In the genomic region with DNA sequence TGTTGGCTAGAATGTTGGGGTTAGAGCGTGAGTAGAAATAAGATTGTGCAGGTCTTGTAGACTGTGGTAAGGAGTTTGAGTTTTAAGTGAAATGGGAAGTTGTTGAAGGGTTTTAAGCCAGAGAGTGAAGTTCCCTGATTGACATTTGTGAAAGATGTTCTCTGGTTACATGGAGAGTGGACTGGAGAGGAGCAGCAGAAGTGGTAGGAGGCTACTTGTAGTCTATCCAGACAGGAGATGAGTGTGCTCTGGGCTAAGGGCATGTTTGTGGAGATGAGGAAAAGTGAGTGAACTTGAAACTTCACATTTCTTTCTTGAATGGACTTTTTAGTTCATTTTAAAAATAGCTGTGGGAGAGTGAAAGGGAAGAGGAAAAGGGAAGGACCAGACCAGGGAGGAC, we compare ENCODE assay signal across 14 cellular contexts.
"Had no signal": no experiment of that assay in that cellular context is flagged by ENCODE, and none has a peak within 500 bp of the region (broad histone marks: within the 10 kb centered on the region; RNA-seq: fewer than 3 reads in every experiment).

No MANE protein-coding gene starts in this region.

- ATAC-seq: body of pancreas, esophagus mucosa, lower lobe of right lung, natural killer cell had no signal

- H3K27ac Mint-ChIP-seq: activated CD4-positive, alpha-beta memory T cell treated with anti-CD3 and anti-CD28 coated beads, Interleukin-2, amount 10 ng/mL, durations not matched to agents 7 days and 5 days had no signal

- H3K9me3 Mint-ChIP-seq: activated CD4-positive, alpha-beta memory T cell treated with anti-CD3 and anti-CD28 coated beads, Interleukin-2, amount 10 ng/mL, durations not matched to agents 7 days and 5 days; natural killer cell had no signal

- H3K36me3 Mint-ChIP-seq: natural killer cell had no signal

- H3K27me3 Mint-ChIP-seq: activated CD4-positive, alpha-beta memory T cell treated with anti-CD3 and anti-CD28 coated beads, Interleukin-2, amount 10 ng/mL, durations not matched to agents 7 days and 5 days had no signal

- DNase-seq: activated CD4-positive, alpha-beta memory T cell treated with anti-CD3 and anti-CD28 coated beads, Interleukin-2, amount 10 ng/mL, durations not matched to agents 7 days and 5 days; activated CD4-positive, alpha-beta T cell treated with anti-CD3 and anti-CD28 coated beads for 1 hour; activated gamma-delta T cell treated with Interleukin-2 at 50 U/mL for 16 hours; activated T-cell treated with anti-CD3 and anti-CD28 coated beads, Interleukin-2, amount 50 U/mL, for 48 hours; body of pancreas; lower lobe of right lung; natural killer cell; nucleus accumbens; stomach had no signal

- H3K27ac ChIP-seq: adrenal gland, body of pancreas, lower lobe of right lung, right atrium auricular region, skin epidermis, stomach, thoracic aorta had no signal

- H3K4me3 Mint-ChIP-seq: activated CD4-positive, alpha-beta memory T cell treated with anti-CD3 and anti-CD28 coated beads, Interleukin-2, amount 10 ng/mL, durations not matched to agents 7 days and 5 days; natural killer cell had no signal

- H3K4me3 ChIP-seq: adrenal gland, body of pancreas, lower lobe of right lung, right atrium auricular region, skin epidermis, stomach, thoracic aorta had no signal
